Comparison of ENCODE assay signal across 20 cellular contexts in the genomic region with DNA sequence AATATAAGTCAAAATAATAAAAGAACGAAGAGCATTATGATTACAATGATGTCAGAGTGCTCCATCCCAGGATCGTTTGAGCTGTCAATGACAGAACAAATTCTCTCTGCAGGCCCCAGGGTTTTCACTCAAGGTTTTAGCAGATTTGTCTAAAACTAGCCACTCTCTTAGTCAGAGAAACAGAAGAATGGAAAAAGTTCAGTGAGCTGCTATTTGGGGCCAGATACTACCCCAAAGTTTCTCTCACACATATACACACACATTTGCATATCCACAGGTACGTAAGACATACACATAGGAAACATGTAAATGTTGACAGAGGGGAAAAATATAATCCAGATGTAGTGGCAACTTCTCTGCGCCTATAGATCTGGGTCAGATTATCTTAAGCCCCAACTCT.
DNase-seq lines count a peak whose midpoint lies in the region; ATAC-seq and TF ChIP-seq lines count a peak whose summit lies in the region.
"Had no signal": no experiment of that assay in that cellular context is flagged by ENCODE, and none has a peak within 500 bp of the region (broad histone marks: within the 10 kb centered on the region; RNA-seq: fewer than 3 reads in every experiment).

No MANE protein-coding gene starts in this region.

- H3K9me2 ChIP-seq in GM23338 (ENCODE audit: insufficient read depth): no peaks in the 10 kb centered on the region

- ATAC-seq in GM18517 (IDR thresholded peaks at IDR 0.05; ENCODE audit: unreplicated experiment) (peak; percentile 51), GM23338 (no peak), Right ventricle myocardium inferior (no peak)

- no peak overlapping the region for H3K4me3 Mint-ChIP-seq in GM23338
- H3K4me3 Mint-ChIP-seq: H9 had no signal

- no peaks in the 10 kb centered on the region for H3K9me3 ChIP-seq in HUES64 (ENCODE audit: insufficient read depth, low read depth, low read length)

- DNase-seq in GM23338 (ENCODE audit: low spot score) (no peak), Right ventricle myocardium inferior (ENCODE audit: missing footprints) (no peak), NCI-H510A (lab: John Stamatoyannopoulos, UW) (no peak), GM20000 (ENCODE audit: low spot score) (no peak), cortex of kidney (lab: John Stamatoyannopoulos, UW) (no peak)
- DNase-seq: ACHN, DMS 273 treated with DMSO at 0.1 percent for 48 hours, DND-41, H9, IMR-90, NCI-H1417 treated with DMSO at 0.1 percent for 48 hours, NCI-H1930, NCI-H226, PC-9, T-helper 1 cell, T-helper 9 cell had no signal

- H3K36me3 ChIP-seq in GM23338 (ENCODE audit: insufficient read depth) (no peaks in the 10 kb centered on the region), HUES64 (ENCODE audit: insufficient read depth, low read length) (no peaks in the 10 kb centered on the region)

- no peaks in the 10 kb centered on the region for H3K9me3 Mint-ChIP-seq in GM23338
- H3K9me3 Mint-ChIP-seq: H9 had no signal

- H3K27me3 Mint-ChIP-seq in GM23338 (ENCODE audit: insufficient read depth, low read depth, poor library complexity): peaks cover 1% of the 10 kb centered on the region

- H3K9ac ChIP-seq in HUES64 (ENCODE audit: low read depth, low read length): no peak overlapping the region

- no peaks in the 10 kb centered on the region for H3K79me2 ChIP-seq in GM23338 (replicated peaks; ENCODE audit: insufficient read depth)

- no peaks in the 10 kb centered on the region for H3F3A ChIP-seq in GM23338 (replicated peaks; ENCODE audit: low read depth)

- WGBS in HUES64: 94% methylated on average over 4 of the region's 4 CpGs

- no peak overlapping the region for H2AFZ ChIP-seq in GM23338
- H2AFZ ChIP-seq: PC-9 had no signal

- no peak overlapping the region for H3K4me2 ChIP-seq in GM23338
- H3K4me2 ChIP-seq: PC-9 had no signal

- peak overlapping the region; percentile 34; the same call in 1 of the 2 replicates for H3K27ac Mint-ChIP-seq in GM23338

- intact Hi-C loops in Right ventricle myocardium inferior (cut with DNase I): no loop called here

- 0 out of 2 replicates have a peak overlapping the region, but pooled peaks have one; percentile 65 for H3K27ac ChIP-seq in GM23338 (ENCODE audit: low read depth)
- peak overlapping the region; percentile 86; the same call in 1 of the 2 replicates for H3K27ac ChIP-seq in HUES64 (ENCODE audit: low read depth, low read length)
- H3K27ac ChIP-seq: C4-2B, PC-9, RWPE1 had no signal

- H3K36me3 Mint-ChIP-seq in GM23338 (ENCODE audit: low read depth): no peaks in the 10 kb centered on the region

- peaks cover 55% of the 10 kb centered on the region for H3K4me1 Mint-ChIP-seq in GM23338

- H3K27me3 ChIP-seq in GM23338 (ENCODE audit: insufficient read depth) (no peaks in the 10 kb centered on the region), HUES64 (ENCODE audit: insufficient read depth, low read length) (no peaks in the 10 kb centered on the region)

- no peak for TF ChIP-seq CTCF in GM23338 (conservative IDR thresholded peaks at IDR 0.05; ENCODE audit: low read depth in 2 of 2)
- TF ChIP-seq CTCF in GM20000 (IDR thresholded peaks at IDR 0.05; ENCODE audit: extremely low read depth, missing control alignments): no peak

- H3K4me1 ChIP-seq in GM23338 (ENCODE audit: insufficient read depth) (peaks cover 55% of the 10 kb centered on the region), HUES64 (ENCODE audit: insufficient read depth, low read length) (peaks cover 58% of the 10 kb centered on the region)

- H3K4me3 ChIP-seq in GM23338 (no peak overlapping the region), HUES64 (ENCODE audit: low read length) (no peak overlapping the region)
- H3K4me3 ChIP-seq: PC-9 had no signal

- no peaks in the 10 kb centered on the region for H4K20me1 ChIP-seq in GM23338 (replicated peaks; ENCODE audit: insufficient read depth)

TF ChIP-seq in GM23338, 12 proteins besides CTCF, POLR2A, EP300 and RAD21 (continues in another document):
- TF ChIP-seq EZH2 (IDR thresholded peaks at IDR 0.05; ENCODE audit: low read depth, unreplicated experiment): no peak
- TF ChIP-seq, protein P1, sequence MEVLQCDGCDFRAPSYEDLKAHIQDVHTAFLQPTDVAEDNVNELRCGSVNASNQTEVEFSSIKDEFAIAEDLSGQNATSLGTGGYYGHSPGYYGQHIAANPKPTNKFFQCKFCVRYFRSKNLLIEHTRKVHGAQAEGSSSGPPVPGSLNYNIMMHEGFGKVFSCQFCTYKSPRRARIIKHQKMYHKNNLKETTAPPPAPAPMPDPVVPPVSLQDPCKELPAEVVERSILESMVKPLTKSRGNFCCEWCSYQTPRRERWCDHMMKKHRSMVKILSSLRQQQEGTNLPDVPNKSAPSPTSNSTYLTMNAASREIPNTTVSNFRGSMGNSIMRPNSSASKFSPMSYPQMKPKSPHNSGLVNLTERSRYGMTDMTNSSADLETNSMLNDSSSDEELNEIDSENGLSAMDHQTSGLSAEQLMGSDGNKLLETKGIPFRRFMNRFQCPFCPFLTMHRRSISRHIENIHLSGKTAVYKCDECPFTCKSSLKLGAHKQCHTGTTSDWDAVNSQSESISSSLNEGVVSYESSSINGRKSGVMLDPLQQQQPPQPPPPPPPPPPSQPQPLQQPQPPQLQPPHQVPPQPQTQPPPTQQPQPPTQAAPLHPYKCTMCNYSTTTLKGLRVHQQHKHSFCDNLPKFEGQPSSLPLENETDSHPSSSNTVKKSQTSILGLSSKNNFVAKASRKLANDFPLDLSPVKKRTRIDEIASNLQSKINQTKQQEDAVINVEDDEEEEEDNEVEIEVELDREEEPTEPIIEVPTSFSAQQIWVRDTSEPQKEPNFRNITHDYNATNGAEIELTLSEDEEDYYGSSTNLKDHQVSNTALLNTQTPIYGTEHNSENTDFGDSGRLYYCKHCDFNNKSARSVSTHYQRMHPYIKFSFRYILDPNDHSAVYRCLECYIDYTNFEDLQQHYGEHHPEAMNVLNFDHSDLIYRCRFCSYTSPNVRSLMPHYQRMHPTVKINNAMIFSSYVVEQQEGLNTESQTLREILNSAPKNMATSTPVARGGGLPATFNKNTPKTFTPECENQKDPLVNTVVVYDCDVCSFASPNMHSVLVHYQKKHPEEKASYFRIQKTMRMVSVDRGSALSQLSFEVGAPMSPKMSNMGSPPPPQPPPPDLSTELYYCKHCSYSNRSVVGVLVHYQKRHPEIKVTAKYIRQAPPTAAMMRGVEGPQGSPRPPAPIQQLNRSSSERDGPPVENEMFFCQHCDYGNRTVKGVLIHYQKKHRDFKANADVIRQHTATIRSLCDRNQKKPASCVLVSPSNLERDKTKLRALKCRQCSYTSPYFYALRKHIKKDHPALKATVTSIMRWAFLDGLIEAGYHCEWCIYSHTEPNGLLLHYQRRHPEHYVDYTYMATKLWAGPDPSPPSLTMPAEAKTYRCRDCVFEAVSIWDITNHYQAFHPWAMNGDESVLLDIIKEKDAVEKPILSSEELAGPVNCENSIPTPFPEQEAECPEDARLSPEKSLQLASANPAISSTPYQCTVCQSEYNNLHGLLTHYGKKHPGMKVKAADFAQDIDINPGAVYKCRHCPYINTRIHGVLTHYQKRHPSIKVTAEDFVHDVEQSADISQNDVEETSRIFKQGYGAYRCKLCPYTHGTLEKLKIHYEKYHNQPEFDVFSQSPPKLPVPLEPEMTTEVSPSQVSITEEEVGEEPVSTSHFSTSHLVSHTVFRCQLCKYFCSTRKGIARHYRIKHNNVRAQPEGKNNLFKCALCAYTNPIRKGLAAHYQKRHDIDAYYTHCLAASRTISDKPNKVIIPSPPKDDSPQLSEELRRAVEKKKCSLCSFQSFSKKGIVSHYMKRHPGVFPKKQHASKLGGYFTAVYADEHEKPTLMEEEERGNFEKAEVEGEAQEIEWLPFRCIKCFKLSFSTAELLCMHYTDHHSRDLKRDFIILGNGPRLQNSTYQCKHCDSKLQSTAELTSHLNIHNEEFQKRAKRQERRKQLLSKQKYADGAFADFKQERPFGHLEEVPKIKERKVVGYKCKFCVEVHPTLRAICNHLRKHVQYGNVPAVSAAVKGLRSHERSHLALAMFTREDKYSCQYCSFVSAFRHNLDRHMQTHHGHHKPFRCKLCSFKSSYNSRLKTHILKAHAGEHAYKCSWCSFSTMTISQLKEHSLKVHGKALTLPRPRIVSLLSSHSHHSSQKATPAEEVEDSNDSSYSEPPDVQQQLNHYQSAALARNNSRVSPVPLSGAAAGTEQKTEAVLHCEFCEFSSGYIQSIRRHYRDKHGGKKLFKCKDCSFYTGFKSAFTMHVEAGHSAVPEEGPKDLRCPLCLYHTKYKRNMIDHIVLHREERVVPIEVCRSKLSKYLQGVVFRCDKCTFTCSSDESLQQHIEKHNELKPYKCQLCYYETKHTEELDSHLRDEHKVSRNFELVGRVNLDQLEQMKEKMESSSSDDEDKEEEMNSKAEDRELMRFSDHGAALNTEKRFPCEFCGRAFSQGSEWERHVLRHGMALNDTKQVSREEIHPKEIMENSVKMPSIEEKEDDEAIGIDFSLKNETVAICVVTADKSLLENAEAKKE (CRISPR knock-in tag; IDR thresholded peaks at IDR 0.05): no peak
- no peak for TF ChIP-seq ETS1 (IDR thresholded peaks at IDR 0.05)
- no peak for TF ChIP-seq ZNF114 (CRISPR knock-in tag; IDR thresholded peaks at IDR 0.05)
- no peak for TF ChIP-seq JUNB (IDR thresholded peaks at IDR 0.05; ENCODE audit: unreplicated experiment)
- TF ChIP-seq CREB1 (CRISPR knock-in tag; IDR thresholded peaks at IDR 0.05; ENCODE audit: low read depth): no peak
- TF ChIP-seq STAT1 (IDR thresholded peaks at IDR 0.05; ENCODE audit: unreplicated experiment): no peak
- TF ChIP-seq EZH2phosphoT487 (IDR thresholded peaks at IDR 0.05; ENCODE audit: unreplicated experiment): no peak
- TF ChIP-seq ZNF331 (CRISPR knock-in tag; IDR thresholded peaks at IDR 0.05; ENCODE audit: low read depth): no peak
